7 cellular contexts compared by ENCODE assay signal in the genomic region with DNA sequence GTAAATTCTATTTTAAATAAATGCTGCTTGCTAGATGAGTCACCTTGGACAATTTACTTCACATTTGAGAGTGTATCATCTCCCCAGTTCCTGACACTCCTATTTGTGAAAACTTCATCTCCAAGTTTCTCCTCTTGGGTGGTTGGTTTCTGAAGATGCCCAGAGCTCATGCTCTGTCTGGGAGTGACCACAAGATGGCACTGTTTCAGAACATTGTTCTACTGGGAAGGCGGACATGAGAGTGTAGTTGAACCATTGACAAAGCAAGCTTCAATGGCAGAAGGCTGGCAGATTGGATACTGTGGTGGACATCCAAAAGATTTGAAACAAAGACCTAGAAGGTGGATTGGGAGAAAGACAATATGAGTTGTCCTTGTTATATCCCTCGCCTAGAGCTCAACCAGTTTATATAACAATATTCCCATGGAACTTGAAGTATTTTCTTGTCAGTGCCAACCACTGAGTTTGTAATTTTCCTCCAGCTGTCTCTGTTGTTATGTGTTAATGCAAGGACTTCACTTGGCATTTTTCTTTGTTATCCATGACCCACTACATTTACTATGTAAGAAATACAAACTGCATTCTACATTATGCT.
DNase-seq lines count a peak whose midpoint lies in the region; ATAC-seq lines count a peak whose summit lies in the region.

No MANE protein-coding gene starts in this region.

- 64% methylated on average over 2 of the region's 2 CpGs for WGBS in right cardiac atrium

- ATAC-seq in GM19455 (IDR thresholded peaks at IDR 0.05; ENCODE audit: unreplicated experiment) (peak; percentile 93), HG03378 (IDR thresholded peaks at IDR 0.05; ENCODE audit: unreplicated experiment) (peak; percentile 95), right cardiac atrium (peak; percentile 75 to 82)
- peak; percentile 54 for ATAC-seq in activated naive CD8-positive, alpha-beta T cell treated with anti-CD3 and anti-CD28 coated beads, Interleukin-2, amount 10 ng/mL, durations not matched to agents 7 days and 5 days (ENCODE audit: low read depth)

- no peaks in the 10 kb centered on the region for H3K27me3 Mint-ChIP-seq in activated naive CD8-positive, alpha-beta T cell treated with anti-CD3 and anti-CD28 coated beads, Interleukin-2, amount 10 ng/mL, durations not matched to agents 7 days and 5 days

- DNase-seq in EL (peak; percentile 55), NCI-H69 (lab: John Stamatoyannopoulos, UW) (peak; percentile 74), right cardiac atrium (peak in 1 of 3 donors; percentile 22), skeletal muscle cell (ENCODE audit: low read depth) (peak; percentile 4)
- no peak for DNase-seq in activated naive CD8-positive, alpha-beta T cell treated with anti-CD3 and anti-CD28 coated beads, Interleukin-2, amount 10 ng/mL, durations not matched to agents 7 days and 5 days

- H3K36me3 Mint-ChIP-seq in activated naive CD8-positive, alpha-beta T cell treated with anti-CD3 and anti-CD28 coated beads, Interleukin-2, amount 10 ng/mL, durations not matched to agents 7 days and 5 days: no peaks in the 10 kb centered on the region

- H3K4me1 Mint-ChIP-seq in activated naive CD8-positive, alpha-beta T cell treated with anti-CD3 and anti-CD28 coated beads, Interleukin-2, amount 10 ng/mL, durations not matched to agents 7 days and 5 days: peaks cover 3% of the 10 kb centered on the region

- H3K4me3 ChIP-seq in right cardiac atrium (ENCODE audit: low read length) (no peak overlapping the region), skeletal muscle cell (ENCODE audit: low read depth, low read length) (no peak overlapping the region)

- POLR2A ChIA-PET in activated naive CD8-positive, alpha-beta T cell treated with anti-CD3 and anti-CD28 coated beads, Interleukin-2, amount 10 ng/mL, durations not matched to agents 7 days and 5 days (lab: Charles Lee): no interaction called here

- H3K27ac ChIP-seq in right cardiac atrium (ENCODE audit: low read length): no peak overlapping the region

- H3K9me3 Mint-ChIP-seq in activated naive CD8-positive, alpha-beta T cell treated with anti-CD3 and anti-CD28 coated beads, Interleukin-2, amount 10 ng/mL, durations not matched to agents 7 days and 5 days: peaks cover 1% of the 10 kb centered on the region

- H3K27me3 ChIP-seq in right cardiac atrium (ENCODE audit: control insufficient read depth, insufficient read depth): no peaks in the 10 kb centered on the region

- H3K4me3 Mint-ChIP-seq in activated naive CD8-positive, alpha-beta T cell treated with anti-CD3 and anti-CD28 coated beads, Interleukin-2, amount 10 ng/mL, durations not matched to agents 7 days and 5 days: no peak overlapping the region

- H3K27ac Mint-ChIP-seq in activated naive CD8-positive, alpha-beta T cell treated with anti-CD3 and anti-CD28 coated beads, Interleukin-2, amount 10 ng/mL, durations not matched to agents 7 days and 5 days: no peak overlapping the region

- peaks cover 2% of the 10 kb centered on the region for H3K9me3 ChIP-seq in right cardiac atrium (ENCODE audit: control insufficient read depth, low read length)

- no peaks in the 10 kb centered on the region for H3K4me1 ChIP-seq in right cardiac atrium (ENCODE audit: control insufficient read depth, insufficient read depth, low read length)

- intact Hi-C loops in right cardiac atrium (cut with DNase I): loop anchor here in 1 of 4 donors (5.0 kb wide), 1 partner anchor 891 kb away; no protein-coding TSS in a partner anchor
